Comparison of ENCODE assay signal across 13 cellular contexts in genomic region chr22:38881997-38882396, GRCh38. TPM values are rescaled to one million over a fixed set of nuclear protein-coding genes. Genes with fewer than 3 reads are reported as not detected.
DNase-seq lines count a peak whose midpoint lies in the region; ATAC-seq and TF ChIP-seq lines count a peak whose summit lies in the region.
"Had no signal": no experiment of that assay in that cellular context is flagged by ENCODE, and none has a peak within 500 bp of the region (broad histone marks: within the 10 kb centered on the region; RNA-seq: fewer than 3 reads in every experiment).

No MANE protein-coding gene starts in this region.

- H3K4me1 ChIP-seq in left ventricle myocardium inferior = peaks cover 26% of the 10 kb centered on the region

- H3K27ac ChIP-seq in left ventricle myocardium inferior (replicated peaks) (peak overlapping the region; percentile 89), WERI-Rb-1 (no peak overlapping the region)

- intact Hi-C loops in Right ventricle myocardium inferior (cut with DNase I) (no loop called here), cardiac septum (cut with DNase I) (loop anchor here (2.0 kb wide), 1 partner anchor 43 kb away; no protein-coding TSS in a partner anchor), left ventricle myocardium inferior (cut with micrococcal nuclease) (no loop called here), sciatic nerve (cut with DNase I) (no loop called here)

- H3K36me3 ChIP-seq in left ventricle myocardium inferior (no peaks in the 10 kb centered on the region), WERI-Rb-1 (no peaks in the 10 kb centered on the region)

- H3K9me3 ChIP-seq in left ventricle myocardium inferior (replicated peaks) = peaks cover 6% of the 10 kb centered on the region
- no peaks in the 10 kb centered on the region for H3K9me3 ChIP-seq in WERI-Rb-1 (ENCODE audit: severe bottlenecking)

- no peak overlapping the region for H3K4me3 ChIP-seq in left ventricle myocardium inferior
- no peak overlapping the region for H3K4me3 ChIP-seq in WERI-Rb-1 (ENCODE audit: low read depth, low read length)

- TF ChIP-seq CTCF in left ventricle myocardium inferior (IDR thresholded peaks at IDR 0.05; ENCODE audit: borderline replicate concordance) (no peak), WERI-Rb-1 (IDR thresholded peaks at IDR 0.05; ENCODE audit: low read depth, low read length) (no peak)

- ATAC-seq in Right ventricle myocardium inferior = peak; percentile 17
- ATAC-seq in sciatic nerve = peak; percentile 10
- ATAC-seq in GM18861 (IDR thresholded peaks at IDR 0.05; ENCODE audit: unreplicated experiment) = no peak
- ATAC-seq in HG03097 (IDR thresholded peaks at IDR 0.05; ENCODE audit: low FRiP score, unreplicated experiment) = no peak
- no peak for ATAC-seq in HG03521 (IDR thresholded peaks at IDR 0.05; ENCODE audit: unreplicated experiment)

- DNase-seq in Right ventricle myocardium inferior (ENCODE audit: missing footprints) (no peak), cardiac septum (ENCODE audit: low spot score) (no peak), left ventricle myocardium inferior (no peak), sciatic nerve (ENCODE audit: low spot score) (peak; percentile 47), WERI-Rb-1 (no peak)
- DNase-seq: activated CD8-positive, alpha-beta memory T cell treated with anti-CD3 and anti-CD28 coated beads, Interleukin-2, amount 10 ng/mL, durations not matched to agents 7 days and 5 days; DMS53; NCI-H524 treated with DMSO at 0.1 percent for 48 hours; retina; SHP77 had no signal

- H3K27me3 ChIP-seq in left ventricle myocardium inferior (ENCODE audit: low read depth) = no peaks in the 10 kb centered on the region
- H3K27me3 ChIP-seq in WERI-Rb-1 (ENCODE audit: insufficient read depth, low read depth, severe bottlenecking) = no peaks in the 10 kb centered on the region

RNA-seq across cellular contexts. Expression of gene CBX6, which starts 10.0 kb away (rescaled TPM):
- 39.3 TPM for total RNA-seq in Right ventricle myocardium inferior
- 60.3 TPM for total RNA-seq in cardiac septum
- 32.9 TPM for total RNA-seq in left ventricle myocardium inferior
- 83.5 TPM for total RNA-seq in sciatic nerve

RNA-seq across cellular contexts. Expression of gene NPTXR, which starts 38.2 kb away (rescaled TPM):
- total RNA-seq in Right ventricle myocardium inferior (19.7 TPM), cardiac septum (23.5 TPM), left ventricle myocardium inferior (23.3 TPM), sciatic nerve (6.9 TPM)

Comparison
In these comparisons a context has a peak if more than half of its experiments do, and no peak if none do; other contexts are left out.
1. ATAC-seq: peak in Right ventricle myocardium inferior (single experiment) and sciatic nerve (single experiment); none in GM18861 (single experiment), HG03097 (single experiment) and HG03521 (single experiment).